In genomic region chr22:39528681-39529486, GRCh38 we compare ENCODE assay signal across 8 cellular contexts. TPM values are rescaled to one million over a fixed set of nuclear protein-coding genes. Genes with fewer than 3 reads are reported as not detected.
A peak's percentile ranks its signal among the peaks of the same experiment; 100 is the strongest.
DNase-seq lines count a peak whose midpoint lies in the region; ATAC-seq and TF ChIP-seq lines count a peak whose summit lies in the region.

No MANE protein-coding gene starts in this region.

- intact Hi-C loops in Right ventricle myocardium inferior (cut with DNase I) (loop anchor here (5.0 to 10.0 kb wide), 3 partner anchors 37 to 377 kb away; partner anchors contain the start of gene CBX7), posterior cingulate gyrus (cut with DNase I) (loop anchor here (2.0 to 5.0 kb wide), 3 partner anchors 37 to 357 kb away; no protein-coding TSS in a partner anchor), tibial artery (cut with DNase I; ENCODE audit: low total_unique reads) (loop anchor here (5.0 to 10.0 kb wide), 3 partner anchors 37 to 212 kb away; partner anchors contain the start of gene RPL3)

- TF ChIP-seq CTCF in BE2C (IDR thresholded peaks at IDR 0.05; ENCODE audit: low read depth, low read length) (peak; percentile 99), tibial artery (IDR thresholded peaks at IDR 0.05) (peak; percentile 96 to 98)

- H3K9me3 ChIP-seq in BE2C = no peaks in the 10 kb centered on the region
- H3K9me3 ChIP-seq in tibial artery = no peaks in the 10 kb centered on the region

- H3K4me1 ChIP-seq in BE2C = peaks cover 24% of the 10 kb centered on the region
- H3K4me1 ChIP-seq in tibial artery = peaks cover 9 to 75% (median 60%) of the 10 kb centered on the region in 4 donors

- H3K27me3 ChIP-seq in BE2C (no peaks in the 10 kb centered on the region), tibial artery (no peaks in the 10 kb centered on the region)

- ATAC-seq in GM21528 (IDR thresholded peaks at IDR 0.05; ENCODE audit: low FRiP score, unreplicated experiment) (peak; percentile 31), Right ventricle myocardium inferior (peak; percentile 51)

- DNase-seq in BE2C = peak; percentile 92
- DNase-seq in NCI-H1417 (lab: John Stamatoyannopoulos, UW) = peak; percentile 86 to 96 (median 89)
- peak; percentile 93 for DNase-seq in SW480 (ENCODE audit: low spot score)
- DNase-seq in activated naive CD8-positive, alpha-beta T cell treated with anti-CD3 and anti-CD28 coated beads, Interleukin-2, amount 50 U/mL, for 16 hours (ENCODE audit: low read depth, low spot score) = peak; percentile 77
- peak; percentile 95 for DNase-seq in Right ventricle myocardium inferior (ENCODE audit: missing footprints)
- DNase-seq in posterior cingulate gyrus = peak; percentile 88 to 99 (median 94)
- DNase-seq in tibial artery = peak; percentile 89 to 94

- peak overlapping the region; percentile 27 for H3K4me3 ChIP-seq in BE2C (ENCODE audit: low read depth, low read length)
- H3K4me3 ChIP-seq in tibial artery = peak overlapping the region in 1 of 2 donors; percentile 19

- H3K36me3 ChIP-seq in BE2C (peaks cover 45% of the 10 kb centered on the region), tibial artery (peaks cover 14 to 67% (median 17%) of the 10 kb centered on the region in 3 donors)

- H3K27ac ChIP-seq in tibial artery = peak overlapping the region; percentile 47 to 51

RNA-seq across cellular contexts. Expression of gene RPS19BP1, which starts 3.7 kb away (rescaled TPM):
- 624 TPM for polyA plus RNA-seq in BE2C (2012; ENCODE audit: insufficient read depth, insufficient read length, low read depth)
- 61.9 TPM for total RNA-seq in Right ventricle myocardium inferior

RNA-seq across cellular contexts. Expression of gene ATF4, which starts 8.5 kb away (rescaled TPM):
- 1,602 TPM for polyA plus RNA-seq in BE2C (2012; ENCODE audit: insufficient read depth, insufficient read length, low read depth)
- total RNA-seq in Right ventricle myocardium inferior = 204 TPM

RNA-seq across cellular contexts. Expression of gene MIEF1, which starts 26.8 kb away (rescaled TPM):
- 117 TPM for polyA plus RNA-seq in BE2C (2012; ENCODE audit: insufficient read depth, insufficient read length, low read depth)
- total RNA-seq in Right ventricle myocardium inferior = 17.3 TPM

RNA-seq across cellular contexts. Expression of gene CACNA1I, which starts 41.7 kb away (rescaled TPM):
- polyA plus RNA-seq in BE2C (2012; ENCODE audit: insufficient read depth, insufficient read length, low read depth) = not detected
- not detected for total RNA-seq in Right ventricle myocardium inferior
